In the genomic region with DNA sequence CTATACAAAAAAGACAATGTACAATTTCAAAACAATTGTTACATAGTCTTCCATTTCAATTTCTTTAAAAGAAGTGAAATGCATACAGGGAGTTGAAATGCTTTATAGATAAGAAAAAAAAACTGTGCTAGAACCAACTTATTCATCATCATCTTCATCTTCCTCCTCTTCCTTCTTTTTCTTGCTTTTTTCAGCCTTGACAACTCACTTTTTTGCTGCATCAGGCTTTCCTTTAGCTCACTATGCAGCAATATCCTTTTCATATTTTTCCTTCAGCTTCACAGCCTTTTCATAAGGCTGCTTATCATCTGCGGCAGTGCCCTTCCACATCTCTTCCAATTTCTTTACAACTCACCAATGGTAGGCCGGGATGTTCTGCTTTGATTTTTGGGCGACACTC, we compare ENCODE assay signal across 23 cellular contexts. TPM values are rescaled to one million over a fixed set of nuclear protein-coding genes. Genes with fewer than 3 reads are reported as not detected.
"Had no signal": no experiment of that assay in that cellular context is flagged by ENCODE, and none has a peak within 500 bp of the region (broad histone marks: within the 10 kb centered on the region; RNA-seq: fewer than 3 reads in every experiment).

No MANE protein-coding gene starts in this region.

- H3K9me3 ChIP-seq: lower lobe of right lung, neutrophil, pancreas, psoas muscle, tibial nerve had no signal

- H3K27ac ChIP-seq: lower lobe of right lung, neutrophil, pancreas, psoas muscle, tibial nerve had no signal

- ATAC-seq: activated CD4-positive, CD25-positive, alpha-beta regulatory T cell treated with anti-CD3 and anti-CD28 coated beads, Interleukin-2, amount 50 U/mL, for 24 hours; activated CD8-positive, alpha-beta memory T cell treated with anti-CD3 and anti-CD28 coated beads, Interleukin-2, amount 10 ng/mL, durations not matched to agents 7 days and 5 days; activated naive CD4-positive, alpha-beta T cell treated with anti-CD3 and anti-CD28 coated beads, Interleukin-2, amount 50 U/mL, for 72 hours; activated T-helper 17 cell treated with anti-CD3 and anti-CD28 coated beads, Interleukin-2, amount 50 U/mL, for 72 hours; esophagus mucosa; left lobe of liver; lower lobe of right lung; naive thymus-derived CD8-positive, alpha-beta T cell; pancreas; psoas muscle; right cardiac atrium; stimulated activated naive CD8-positive, alpha-beta T cell treated with anti-CD3 and anti-CD28 coated beads, Interleukin-15, amount 100 ng/mL, for 72 hours; T-helper 17 cell had no signal

- H3K27me3 ChIP-seq: pancreas, tibial nerve had no signal

- DNase-seq: activated CD4-positive, alpha-beta memory T cell treated with anti-CD3 and anti-CD28 coated beads, Interleukin-2, amount 10 ng/mL, durations not matched to agents 7 days and 5 days; activated CD4-positive, alpha-beta T cell treated with anti-CD3 and anti-CD28 coated beads, Interleukin-2, amount 10 ng/mL, durations not matched to agents 24 days and 14 days; activated CD8-positive, alpha-beta memory T cell treated with anti-CD3 and anti-CD28 coated beads, Interleukin-2, amount 10 ng/mL, durations not matched to agents 7 days and 5 days; activated T-cell treated with anti-CD3 and anti-CD28 coated beads for 4 hours; aorta; central memory CD4-positive, alpha-beta T cell; effector memory CD4-positive, alpha-beta T cell; immature natural killer cell; lower lobe of right lung; naive thymus-derived CD8-positive, alpha-beta T cell; pancreas; psoas muscle; right cardiac atrium; stimulated activated CD4-positive, alpha-beta T cell treated with anti-CD3 and anti-CD28 coated beads, Interleukin-1b, Interleukin-23, amount 100 ng/mL, for 48 hours; stimulated activated naive CD8-positive, alpha-beta T cell treated with anti-CD3 and anti-CD28 coated beads, Interleukin-15, amount 100 ng/mL, for 72 hours; T-helper 17 cell had no signal

- H3K36me3 Mint-ChIP-seq: activated CD8-positive, alpha-beta memory T cell treated with anti-CD3 and anti-CD28 coated beads, Interleukin-2, amount 10 ng/mL, durations not matched to agents 7 days and 5 days; immature natural killer cell; naive thymus-derived CD8-positive, alpha-beta T cell had no signal

- H3K4me3 ChIP-seq: lower lobe of right lung, pancreas, psoas muscle, tibial nerve had no signal

- H3K9me3 Mint-ChIP-seq: activated CD4-positive, alpha-beta memory T cell treated with anti-CD3 and anti-CD28 coated beads, Interleukin-2, amount 10 ng/mL, durations not matched to agents 7 days and 5 days; activated CD4-positive, alpha-beta T cell treated with anti-CD3 and anti-CD28 coated beads, Interleukin-2, amount 10 ng/mL, durations not matched to agents 24 days and 14 days; activated naive CD4-positive, alpha-beta T cell treated with anti-CD3 and anti-CD28 coated beads, Interleukin-2, amount 50 U/mL, for 72 hours; activated T-helper 17 cell treated with anti-CD3 and anti-CD28 coated beads, Interleukin-2, amount 50 U/mL, for 72 hours; immature natural killer cell; naive thymus-derived CD8-positive, alpha-beta T cell; stimulated activated naive CD8-positive, alpha-beta T cell treated with anti-CD3 and anti-CD28 coated beads, Interleukin-15, amount 100 ng/mL, for 72 hours had no signal

- H3K27ac Mint-ChIP-seq: activated CD4-positive, alpha-beta memory T cell treated with anti-CD3 and anti-CD28 coated beads, Interleukin-2, amount 10 ng/mL, durations not matched to agents 7 days and 5 days; activated CD4-positive, alpha-beta T cell treated with anti-CD3 and anti-CD28 coated beads, Interleukin-2, amount 10 ng/mL, durations not matched to agents 24 days and 14 days; activated CD8-positive, alpha-beta memory T cell treated with anti-CD3 and anti-CD28 coated beads, Interleukin-2, amount 10 ng/mL, durations not matched to agents 7 days and 5 days; activated naive CD4-positive, alpha-beta T cell treated with anti-CD3 and anti-CD28 coated beads, Interleukin-2, amount 50 U/mL, for 72 hours; activated T-helper 17 cell treated with anti-CD3 and anti-CD28 coated beads, Interleukin-2, amount 50 U/mL, for 72 hours; immature natural killer cell; stimulated activated naive CD8-positive, alpha-beta T cell treated with anti-CD3 and anti-CD28 coated beads, Interleukin-15, amount 100 ng/mL, for 72 hours; T-helper 17 cell had no signal

- H3K4me3 Mint-ChIP-seq: activated CD4-positive, alpha-beta memory T cell treated with anti-CD3 and anti-CD28 coated beads, Interleukin-2, amount 10 ng/mL, durations not matched to agents 7 days and 5 days; activated CD4-positive, alpha-beta T cell treated with anti-CD3 and anti-CD28 coated beads, Interleukin-2, amount 10 ng/mL, durations not matched to agents 24 days and 14 days; activated CD8-positive, alpha-beta memory T cell treated with anti-CD3 and anti-CD28 coated beads, Interleukin-2, amount 10 ng/mL, durations not matched to agents 7 days and 5 days; activated T-helper 17 cell treated with anti-CD3 and anti-CD28 coated beads, Interleukin-2, amount 50 U/mL, for 72 hours; immature natural killer cell; naive thymus-derived CD8-positive, alpha-beta T cell; stimulated activated naive CD8-positive, alpha-beta T cell treated with anti-CD3 and anti-CD28 coated beads, Interleukin-15, amount 100 ng/mL, for 72 hours; T-helper 17 cell had no signal

- H3K36me3 ChIP-seq: lower lobe of right lung, neutrophil, pancreas, tibial nerve had no signal

RNA-seq across cellular contexts. Expression of gene LHFPL2, which starts 4.4 kb away (rescaled TPM):
- total RNA-seq: activated CD8-positive, alpha-beta memory T cell treated with anti-CD3 and anti-CD28 coated beads, Interleukin-2, amount 10 ng/mL, durations not matched to agents 7 days and 5 days had no signal
